23 cellular contexts compared by ENCODE assay signal in genomic region chr7:83276250-83276649, GRCh38.
DNase-seq lines count a peak whose midpoint lies in the region; ATAC-seq, FAIRE-seq and TF ChIP-seq lines count a peak whose summit lies in the region.
"Had no signal": no experiment of that assay in that cellular context is flagged by ENCODE, and none has a peak within 500 bp of the region (broad histone marks: within the 10 kb centered on the region; RNA-seq: fewer than 3 reads in every experiment).

No MANE protein-coding gene starts in this region.

- H2AFZ ChIP-seq in KMS-11 (ENCODE audit: low read depth): no peak overlapping the region

- H3K9me3 ChIP-seq in small intestine (ENCODE audit: control insufficient read depth, low read depth): no peaks in the 10 kb centered on the region
- H3K9me3 ChIP-seq: BLaER1, Caco-2, HAP-1 had no signal

- H3K36me3 ChIP-seq in KMS-11 (ENCODE audit: insufficient read depth) (no peaks in the 10 kb centered on the region), small intestine (ENCODE audit: control insufficient read depth in 2 of 2, insufficient read depth in 2 of 2, low read length in 2 of 2) (no peaks in the 10 kb centered on the region)
- H3K36me3 ChIP-seq: BLaER1, HAP-1 had no signal

- no peaks in the 10 kb centered on the region for H3K27me3 ChIP-seq in KMS-11 (ENCODE audit: insufficient read depth, low read depth)
- no peaks in the 10 kb centered on the region for H3K27me3 ChIP-seq in small intestine (ENCODE audit: control insufficient read depth in 2 of 2, insufficient read depth in 2 of 2, low read length in 2 of 2)
- H3K27me3 ChIP-seq: BLaER1 had no signal

- DNase-seq in ELR (ENCODE audit: low read depth) (peak; percentile 13), OCI-M1 (lab: John Stamatoyannopoulos, UW) (peak; percentile 65), small intestine (peak; percentile 15), NCI-H510A treated with DMSO at 0.1 percent for 48 hours (lab: John Stamatoyannopoulos, UW) (no peak)
- DNase-seq: Caco-2; CD4-positive, CD25-positive, alpha-beta regulatory T cell; CD8-positive, alpha-beta T cell; DMS153; DND-41; GDM1; GOT3; HFFc6 had no signal

- H3K9ac ChIP-seq in KMS-11: no peak overlapping the region
- H3K9ac ChIP-seq: BLaER1 had no signal

- H3K4me2 ChIP-seq in KMS-11: peak overlapping the region; percentile 21; the same call in 1 of the 2 replicates
- H3K4me2 ChIP-seq: BLaER1 had no signal

- peak; percentile 30 for FAIRE-seq in small intestine (lab: Jason Lieb, UNC)
- FAIRE-seq: A204.1, GM12878, GM18507, H54 had no signal

- 7 to 63% (median 23%) methylated on average over 1 of the region's 1 CpG for WGBS in small intestine, 3 donors

- TF ChIP-seq CTCF in KMS-11 (conservative IDR thresholded peaks at IDR 0.05; ENCODE audit: low read depth, low read length): no peak

- no peak overlapping the region for H3K4me3 ChIP-seq in KMS-11 (IDR thresholded peaks at IDR 0.05; ENCODE audit: insufficient read depth, low read depth, low read length)
- no peak overlapping the region for H3K4me3 ChIP-seq in small intestine (ENCODE audit: low read depth in 1 of 2, low read length in 2 of 2)
- H3K4me3 ChIP-seq: BLaER1, GM12878, HAP-1 had no signal

- H3K4me1 ChIP-seq in KMS-11 (ENCODE audit: low read depth, poor library complexity, severe bottlenecking): no peaks in the 10 kb centered on the region
- no peaks in the 10 kb centered on the region for H3K4me1 ChIP-seq in small intestine (ENCODE audit: control insufficient read depth in 2 of 2, insufficient read depth in 1 of 2, low read depth in 1 of 2, low read length in 1 of 2)
- H3K4me1 ChIP-seq: BLaER1, Caco-2 had no signal

- H3K27ac ChIP-seq in KMS-11 (no peak overlapping the region), small intestine (ENCODE audit: low read depth in 1 of 2, low read length in 1 of 2) (no peak overlapping the region)
- H3K27ac ChIP-seq: 22Rv1, BLaER1, C4-2B had no signal

- ATAC-seq in HG03175 (IDR thresholded peaks at IDR 0.05; ENCODE audit: unreplicated experiment): no peak
- no peak for ATAC-seq in GM21447 (IDR thresholded peaks at IDR 0.05; ENCODE audit: unreplicated experiment)
- ATAC-seq: CD8-positive, alpha-beta T cell; GM12878 had no signal

- no peaks in the 10 kb centered on the region for H4K20me1 ChIP-seq in KMS-11 (ENCODE audit: insufficient read depth)
- H4K20me1 ChIP-seq: BLaER1 had no signal

- H3K79me2 ChIP-seq in KMS-11 (ENCODE audit: insufficient read depth, low read depth): no peaks in the 10 kb centered on the region
